8 cellular contexts compared by ENCODE assay signal in genomic region chr1:152013664-152014237, GRCh38. TPM values are rescaled to one million over a fixed set of nuclear protein-coding genes. Genes with fewer than 3 reads are reported as not detected.
DNase-seq lines count a peak whose midpoint lies in the region; ATAC-seq and TF ChIP-seq lines count a peak whose summit lies in the region.
"Had no signal": no experiment of that assay in that cellular context is flagged by ENCODE, and none has a peak within 500 bp of the region (broad histone marks: within the 10 kb centered on the region; RNA-seq: fewer than 3 reads in every experiment).

No MANE protein-coding gene starts in this region.

- H3K27ac ChIP-seq in left ventricle myocardium inferior (replicated peaks) (no peak overlapping the region), tibial nerve (no peak overlapping the region)
- H3K27ac ChIP-seq: SJCRH30 had no signal

- TF ChIP-seq CTCF in left ventricle myocardium inferior (IDR thresholded peaks at IDR 0.05; ENCODE audit: borderline replicate concordance) (peak; percentile 68), tibial nerve (IDR thresholded peaks at IDR 0.05) (peak in 3 of 5 experiments; percentile 17 to 51 (median 33))

- no peaks in the 10 kb centered on the region for H3K9me3 ChIP-seq in left ventricle myocardium inferior (replicated peaks)
- no peaks in the 10 kb centered on the region for H3K9me3 ChIP-seq in tibial nerve
- H3K9me3 ChIP-seq: SJCRH30 had no signal

- DNase-seq in EH (ENCODE audit: low read depth) (peak; percentile 54), KG1 (lab: John Stamatoyannopoulos, UW) (peak; percentile 35), left ventricle myocardium inferior (no peak), tibial nerve (ENCODE audit: low spot score in 2 of 2) (no peak), dedifferentiated amniotic fluid mesenchymal stem cell (ENCODE audit: extremely low spot score) (no peak)
- DNase-seq in activated CD4-positive, alpha-beta T cell treated with anti-CD3 and anti-CD28 coated beads for 48 hours, result peak; percentile 65

- intact Hi-C loops in left ventricle myocardium inferior (cut with micrococcal nuclease), result no loop called here

- H3K4me1 ChIP-seq in left ventricle myocardium inferior (no peaks in the 10 kb centered on the region), tibial nerve (no peaks in the 10 kb centered on the region)

- no peaks in the 10 kb centered on the region for H3K36me3 ChIP-seq in left ventricle myocardium inferior
- no peaks in the 10 kb centered on the region for H3K36me3 ChIP-seq in tibial nerve
- H3K36me3 ChIP-seq: SJCRH30 had no signal

- ATAC-seq in HG03045 (IDR thresholded peaks at IDR 0.05; ENCODE audit: unreplicated experiment), result no peak

- TF ChIP-seq EP300 in tibial nerve (IDR thresholded peaks at IDR 0.05), result no peak

- H3K4me3 ChIP-seq in left ventricle myocardium inferior (no peak overlapping the region), tibial nerve (no peak overlapping the region)
- H3K4me3 ChIP-seq: SJCRH30 had no signal

- 16 to 19% methylated on average over 3 of the region's 3 CpGs for WGBS in tibial nerve, 2 donors

- H3K27me3 ChIP-seq in left ventricle myocardium inferior (ENCODE audit: low read depth) (no peaks in the 10 kb centered on the region), tibial nerve (no peaks in the 10 kb centered on the region)
- H3K27me3 ChIP-seq: SJCRH30 had no signal

- no peak for TF ChIP-seq POLR2A in tibial nerve (IDR thresholded peaks at IDR 0.05)

RNA-seq across cellular contexts. Expression of gene S100A10, which starts 20.1 kb away (rescaled TPM):
- total RNA-seq in left ventricle myocardium inferior (186 TPM), tibial nerve (100 to 1,000 TPM; 108 to 230 (median 192) TPM)

RNA-seq across cellular contexts. Expression of gene S100A11, which starts 23.1 kb away (rescaled TPM):
- 66.9 TPM for total RNA-seq in left ventricle myocardium inferior
- total RNA-seq in tibial nerve, result 100 to 1,000 TPM in 3 of 4 donors, 10 to 100 TPM in 1; 85.0 to 267 (median 145) TPM

Comparison
In these comparisons a context has a peak if more than half of its experiments do, and no peak if none do; other contexts are left out.
1. DNase-seq: peak in EH (single experiment), KG1 (single experiment) and activated CD4-positive, alpha-beta T cell treated with anti-CD3 and anti-CD28 coated beads for 48 hours (single experiment); none in left ventricle myocardium inferior (single experiment), tibial nerve (0 of 2) and dedifferentiated amniotic fluid mesenchymal stem cell (single experiment).